14 cellular contexts compared by ENCODE assay signal in genomic region chr14:52888839-52889838, GRCh38.
"Had no signal": no experiment of that assay in that cellular context is flagged by ENCODE, and none has a peak within 500 bp of the region (broad histone marks: within the 10 kb centered on the region; RNA-seq: fewer than 3 reads in every experiment).

No MANE protein-coding gene starts in this region.

- H3K27me3 Mint-ChIP-seq: dendritic cell treated with granulocyte-macrophage colony-stimulating factor and Interleukin-4, amounts not matched to agents 40 ng/mL and 50 ng/mL, for 4 days; natural killer cell treated with Interleukin-12 subunit alpha and Interleukin-12 subunit beta and Interleukin-15 and Interleukin-18, amount 100 ng/mL, for 72 hours had no signal

- DNase-seq: activated CD4-positive, alpha-beta T cell treated with anti-CD3 and anti-CD28 coated beads for 4 hours; activated CD8-positive, alpha-beta memory T cell treated with anti-CD3 and anti-CD28 coated beads, Interleukin-2, amount 50 U/mL, for 48 hours; activated CD8-positive, alpha-beta T cell treated with anti-CD3 and anti-CD28 coated beads, Interleukin-2, amount 10 ng/mL, durations not matched to agents 7 days and 5 days; activated naive CD4-positive, alpha-beta T cell; activated naive CD8-positive, alpha-beta T cell treated with anti-CD3 and anti-CD28 coated beads, Interleukin-2, amount 50 U/mL, for 24 hours; foreskin fibroblast; ovary; thyroid gland had no signal

- H3K4me3 Mint-ChIP-seq: activated CD8-positive, alpha-beta T cell treated with anti-CD3 and anti-CD28 coated beads, Interleukin-2, amount 10 ng/mL, durations not matched to agents 7 days and 5 days; activated naive CD8-positive, alpha-beta T cell treated with anti-CD3 and anti-CD28 coated beads, Interleukin-2, amount 50 U/mL, for 24 hours; activated T-helper 1 cell treated with anti-CD3 and anti-CD28 coated beads, Interleukin-12 subunit alpha, Interleukin-12 subunit beta, Interleukin-2, Interleukin-4 antibody, amounts not matched to agents 30 ng/mL and 10 ng/mL and 1 ng/mL, durations not matched to agents 14 hours and 24 hours and 36 hours; dendritic cell treated with granulocyte-macrophage colony-stimulating factor and Interleukin-4, amounts not matched to agents 40 ng/mL and 50 ng/mL, for 4 days; memory B cell; natural killer cell treated with Interleukin-12 subunit alpha and Interleukin-12 subunit beta and Interleukin-15 and Interleukin-18, amount 100 ng/mL, for 72 hours had no signal

- H3K4me3 ChIP-seq: ovary, skin epidermis, thyroid gland, vagina had no signal

- H3K4me1 Mint-ChIP-seq: activated naive CD8-positive, alpha-beta T cell treated with anti-CD3 and anti-CD28 coated beads, Interleukin-2, amount 50 U/mL, for 24 hours; memory B cell had no signal

- H3K4me1 ChIP-seq: vagina had no signal

- H3K9me3 Mint-ChIP-seq: activated naive CD8-positive, alpha-beta T cell treated with anti-CD3 and anti-CD28 coated beads, Interleukin-2, amount 50 U/mL, for 24 hours; activated T-helper 1 cell treated with anti-CD3 and anti-CD28 coated beads, Interleukin-12 subunit alpha, Interleukin-12 subunit beta, Interleukin-2, Interleukin-4 antibody, amounts not matched to agents 30 ng/mL and 10 ng/mL and 1 ng/mL, durations not matched to agents 14 hours and 24 hours and 36 hours; dendritic cell treated with granulocyte-macrophage colony-stimulating factor and Interleukin-4, amounts not matched to agents 40 ng/mL and 50 ng/mL, for 4 days; memory B cell; natural killer cell treated with Interleukin-12 subunit alpha and Interleukin-12 subunit beta and Interleukin-15 and Interleukin-18, amount 100 ng/mL, for 72 hours had no signal

- H3K27me3 ChIP-seq: ovary, thyroid gland, vagina had no signal

- H3K36me3 Mint-ChIP-seq: natural killer cell treated with Interleukin-12 subunit alpha and Interleukin-12 subunit beta and Interleukin-15 and Interleukin-18, amount 100 ng/mL, for 72 hours had no signal

- H3K27ac Mint-ChIP-seq: activated CD8-positive, alpha-beta T cell treated with anti-CD3 and anti-CD28 coated beads, Interleukin-2, amount 10 ng/mL, durations not matched to agents 7 days and 5 days; activated naive CD8-positive, alpha-beta T cell treated with anti-CD3 and anti-CD28 coated beads, Interleukin-2, amount 50 U/mL, for 24 hours; activated T-helper 1 cell treated with anti-CD3 and anti-CD28 coated beads, Interleukin-12 subunit alpha, Interleukin-12 subunit beta, Interleukin-2, Interleukin-4 antibody, amounts not matched to agents 30 ng/mL and 10 ng/mL and 1 ng/mL, durations not matched to agents 14 hours and 24 hours and 36 hours; dendritic cell treated with granulocyte-macrophage colony-stimulating factor and Interleukin-4, amounts not matched to agents 40 ng/mL and 50 ng/mL, for 4 days; memory B cell; natural killer cell treated with Interleukin-12 subunit alpha and Interleukin-12 subunit beta and Interleukin-15 and Interleukin-18, amount 100 ng/mL, for 72 hours had no signal

- H3K27ac ChIP-seq: ovary, skin epidermis, thyroid gland, vagina had no signal

- H3K9me3 ChIP-seq: ovary, thyroid gland, vagina had no signal

- ATAC-seq: activated CD8-positive, alpha-beta T cell treated with anti-CD3 and anti-CD28 coated beads, Interleukin-2, amount 10 ng/mL, durations not matched to agents 7 days and 5 days; activated naive CD8-positive, alpha-beta T cell treated with anti-CD3 and anti-CD28 coated beads, Interleukin-2, amount 50 U/mL, for 24 hours had no signal

- H3K36me3 ChIP-seq: ovary had no signal
